8 cellular contexts compared by ENCODE assay signal in the genomic region with DNA sequence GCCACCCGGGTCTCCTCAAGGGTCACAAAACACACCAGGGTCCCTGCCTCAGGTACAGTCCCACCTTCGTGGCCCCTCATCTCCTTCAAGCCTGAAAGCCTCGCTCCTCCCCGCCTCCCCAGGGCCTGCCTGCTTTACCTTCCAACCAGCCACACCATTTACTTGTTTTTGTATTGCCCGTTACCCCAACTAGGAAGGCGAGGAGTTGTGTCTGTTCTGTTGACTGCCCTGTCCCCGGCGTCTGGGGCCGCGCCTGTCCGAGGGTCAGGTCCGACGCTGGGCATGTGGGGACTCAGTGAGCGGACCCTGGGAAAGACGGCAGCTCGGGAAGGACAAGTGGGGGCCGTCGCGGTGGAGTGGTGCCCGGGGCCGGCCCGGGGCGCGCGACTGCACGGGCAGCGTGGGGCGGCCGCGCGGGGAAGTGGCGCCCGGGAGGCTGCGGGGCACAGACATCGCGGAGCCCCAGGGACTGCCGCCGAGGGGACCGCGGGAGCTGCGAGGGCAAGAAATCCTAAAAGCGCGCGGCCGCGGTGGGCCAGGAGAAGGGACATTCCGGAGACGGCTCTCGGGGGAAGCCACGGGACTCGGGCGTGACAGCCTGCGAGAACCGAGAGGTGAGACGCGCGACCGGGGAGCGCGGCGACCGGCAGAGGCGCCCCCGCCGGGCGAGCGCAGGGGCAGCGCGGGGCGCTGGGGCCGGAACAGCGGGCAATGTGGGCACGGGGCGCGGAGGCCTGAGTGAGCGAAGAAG. TPM values are rescaled to one million over a fixed set of nuclear protein-coding genes. Genes with fewer than 3 reads are reported as not detected.
DNase-seq lines count a peak whose midpoint lies in the region; ATAC-seq and TF ChIP-seq lines count a peak whose summit lies in the region.

No MANE protein-coding gene starts in this region.

- H3K36me3 ChIP-seq in OCI-LY7 (ENCODE audit: insufficient read depth, low read length) (no peaks in the 10 kb centered on the region), iPS DF 6.9 (ENCODE audit: control insufficient read depth, insufficient read depth, low read length) (no peaks in the 10 kb centered on the region), smooth muscle cell (ENCODE audit: low read depth) (no peaks in the 10 kb centered on the region)

- peak overlapping the region; percentile 84 for H3K4me3 Mint-ChIP-seq in activated naive CD8-positive, alpha-beta T cell

- no peaks in the 10 kb centered on the region for H3K9me2 ChIP-seq in OCI-LY7 (ENCODE audit: insufficient read depth, low read length)

- no peaks in the 10 kb centered on the region for H4K20me1 ChIP-seq in OCI-LY7 (ENCODE audit: insufficient read depth, low read length)
- H4K20me1 ChIP-seq in smooth muscle cell (ENCODE audit: low read depth): no peaks in the 10 kb centered on the region

- no peaks in the 10 kb centered on the region for H3K36me3 Mint-ChIP-seq in activated naive CD8-positive, alpha-beta T cell

- WGBS in iPS DF 6.9 (ENCODE audit: insufficient coverage, insufficient read length): no CpG with 5 or more reads among the region's 76 CpGs
- 9% methylated on average over 67 of the region's 76 CpGs for WGBS in smooth muscle cell (ENCODE audit: low lambda C conversion rate)

- H3K9me3 ChIP-seq in OCI-LY7 (ENCODE audit: low read length): no peaks in the 10 kb centered on the region
- no peaks in the 10 kb centered on the region for H3K9me3 ChIP-seq in iPS DF 6.9 (ENCODE audit: control insufficient read depth, insufficient read depth, low read length)
- H3K9me3 ChIP-seq in smooth muscle cell (replicated peaks; ENCODE audit: low read depth): no peaks in the 10 kb centered on the region

- H3K9me3 Mint-ChIP-seq in activated naive CD8-positive, alpha-beta T cell (ENCODE audit: low read depth): no peaks in the 10 kb centered on the region

- H3K27me3 Mint-ChIP-seq in activated naive CD8-positive, alpha-beta T cell: peaks cover 30% of the 10 kb centered on the region

- POLR2A ChIA-PET in OCI-LY7 (lab: Charles Lee): no interaction called here

- H3K79me2 ChIP-seq in OCI-LY7 (ENCODE audit: insufficient read depth, low read depth, low read length) (no peaks in the 10 kb centered on the region), smooth muscle cell (ENCODE audit: low read depth) (no peaks in the 10 kb centered on the region)

- H3K4me3 ChIP-seq in OCI-LY7 (ENCODE audit: low read depth, low read length, poor library complexity, severe bottlenecking) (peak overlapping the region; percentile 77), iPS DF 6.9 (ENCODE audit: low read length) (peak overlapping the region; percentile 65), smooth muscle cell (peak overlapping the region; percentile 85)

- H2AFZ ChIP-seq in OCI-LY7 (ENCODE audit: low read length) (peak overlapping the region; percentile 91), smooth muscle cell (ENCODE audit: low read depth) (peak overlapping the region; percentile 89)

- H3K27ac ChIP-seq in OCI-LY7 (ENCODE audit: low read depth, low read length, poor library complexity, severe bottlenecking) (no peak overlapping the region), iPS DF 6.9 (ENCODE audit: low read length) (no peak overlapping the region), smooth muscle cell (ENCODE audit: low read depth) (no peak overlapping the region)

- intact Hi-C loops in Right ventricle myocardium inferior (cut with DNase I) (loop anchor here (5.0 kb wide), 1 partner anchor 108 kb away; the partner anchor contains the start of gene TAF1B), cardiac septum (cut with DNase I) (no loop called here), OCI-LY7 (cut with micrococcal nuclease; ENCODE audit: unreplicated experiment) (loop anchor here (1.0 to 10.0 kb wide), 3 partner anchors 94 to 494 kb away; partner anchors contain the start of gene ODC1)

- H3K27ac Mint-ChIP-seq in activated naive CD8-positive, alpha-beta T cell: no peak overlapping the region

- H3K4me1 Mint-ChIP-seq in activated naive CD8-positive, alpha-beta T cell (ENCODE audit: low read depth): peaks cover 15% of the 10 kb centered on the region

- TF ChIP-seq CTCF in OCI-LY7 (conservative IDR thresholded peaks at IDR 0.05; ENCODE audit: low read length) (no peak; the same call in 1 of the 2 replicates), smooth muscle cell (IDR thresholded peaks at IDR 0.05; ENCODE audit: borderline replicate concordance, insufficient read depth, poor library complexity, severe bottlenecking) (no peak)

- H3K4me2 ChIP-seq in OCI-LY7 (ENCODE audit: low read length) (peak overlapping the region; percentile 78), smooth muscle cell (peak overlapping the region; percentile 90)

- BruUV-seq in OCI-LY7 (replicated peaks; lab: Mats Ljungman, UMichigan): no TSS peak

- H3F3A ChIP-seq in smooth muscle cell (ENCODE audit: low read depth): no peaks in the 10 kb centered on the region

- peak; percentile 6 for ATAC-seq in Right ventricle myocardium inferior
- ATAC-seq in HG02642 (IDR thresholded peaks at IDR 0.05; ENCODE audit: poor library complexity, unreplicated experiment): peak; percentile 46

- peaks cover 12% of the 10 kb centered on the region for H3K4me1 ChIP-seq in OCI-LY7 (ENCODE audit: insufficient read depth, low read length, poor library complexity, severe bottlenecking)
- 0 out of 2 replicates have a peak, but pooled peaks cover 2% of the 10 kb centered on the region for H3K4me1 ChIP-seq in iPS DF 6.9 (ENCODE audit: control insufficient read depth, insufficient read depth, low read length)
- peaks cover 10% of the 10 kb centered on the region for H3K4me1 ChIP-seq in smooth muscle cell (ENCODE audit: low read depth)

- CTCF ChIA-PET in OCI-LY7 (lab: Charles Lee; ENCODE audit: unreplicated experiment): no interaction called here

- H3K27me3 ChIP-seq in iPS DF 6.9 (ENCODE audit: control insufficient read depth, insufficient read depth, low read length) (peaks cover 15% of the 10 kb centered on the region), smooth muscle cell (ENCODE audit: low read depth) (peaks cover 21% of the 10 kb centered on the region)

- DNase-seq in Right ventricle myocardium inferior (ENCODE audit: missing footprints): peak; percentile 81
- DNase-seq in cardiac septum (ENCODE audit: low spot score): no peak
- no peak for DNase-seq in OCI-LY7 (ENCODE audit: low spot score)
- no peak for DNase-seq in iPS DF 6.9 (ENCODE audit: low read depth, low spot score)
- no peak for DNase-seq in smooth muscle cell (lab: John Stamatoyannopoulos, UW; ENCODE audit: unreplicated experiment)
- DNase-seq in DMS114 treated with DMSO at 0.1 percent for 48 hours (lab: John Stamatoyannopoulos, UW; ENCODE audit: unreplicated experiment): no peak

- H3K9ac ChIP-seq in smooth muscle cell (ENCODE audit: low read depth): peak overlapping the region; percentile 47

RNA-seq across cellular contexts. Expression of gene GRHL1, which starts 0.8 kb away (rescaled TPM):
- total RNA-seq in Right ventricle myocardium inferior (0.81 TPM), cardiac septum (1.1 TPM), OCI-LY7 (2022) (1.2 and 2.5 TPM in 2 replicates), smooth muscle cell (21.4 and 26.8 TPM in 2 replicates)
- total RNA-seq in OCI-LY7 (2014; rRNA removed; shearing (Covaris generic)): 0.19 and 2.4 TPM in 2 replicates
- 2.0 and 7.9 TPM in 2 replicates for polyA plus RNA-seq in smooth muscle cell
